Comparison of ENCODE assay signal across 9 cellular contexts in the genomic region with DNA sequence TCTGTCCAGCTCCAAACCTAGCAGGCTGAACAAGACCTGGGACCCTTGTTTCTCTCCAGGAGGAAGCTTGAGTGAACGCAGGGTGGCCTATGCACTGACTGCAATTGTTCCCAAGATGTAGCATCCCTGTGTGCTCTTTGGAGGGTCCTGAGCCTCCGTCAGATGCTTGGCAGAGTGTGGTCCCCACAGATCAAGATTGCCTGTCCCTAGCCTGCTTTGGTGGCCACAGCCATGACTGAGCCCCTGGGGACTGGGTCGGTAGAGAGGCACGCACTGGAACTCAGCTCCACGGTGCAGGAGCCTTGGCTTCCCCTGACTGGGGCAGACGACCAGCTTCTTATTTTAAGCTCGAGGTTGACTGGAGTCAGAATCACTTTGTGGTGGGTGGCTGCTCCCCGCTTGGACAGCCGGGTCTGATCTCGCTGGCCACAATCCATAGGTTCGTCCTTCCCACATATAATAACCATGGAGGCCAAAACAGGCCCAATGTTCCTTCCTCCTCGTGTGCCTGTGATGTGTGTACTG.
DNase-seq lines count a peak whose midpoint lies in the region; ATAC-seq lines count a peak whose summit lies in the region.
"Had no signal": no experiment of that assay in that cellular context is flagged by ENCODE, and none has a peak within 500 bp of the region (broad histone marks: within the 10 kb centered on the region; RNA-seq: fewer than 3 reads in every experiment).

No MANE protein-coding gene starts in this region.

- no peak for DNase-seq in stimulated activated naive CD8-positive, alpha-beta T cell treated with anti-CD3 and anti-CD28 coated beads, Interleukin-15, Interleukin-2, amounts not matched to agents 100 U/mL and 50 U/mL, for 24 hours
- no peak for DNase-seq in dermis blood vessel endothelial cell
- no peak for DNase-seq in AML-193 (lab: John Stamatoyannopoulos, UW)
- DNase-seq: NCI-H2029, SHP77 had no signal

- peaks cover 3 to 16% of the 10 kb centered on the region in 2 donors for H3K36me3 ChIP-seq in duodenal mucosa (ENCODE audit: control insufficient read depth in 1 of 2, insufficient read depth in 2 of 2, low read length in 2 of 2)

- peaks cover 24 to 31% of the 10 kb centered on the region in 2 donors for H3K4me1 ChIP-seq in duodenal mucosa (ENCODE audit: control insufficient read depth in 1 of 2, insufficient read depth in 2 of 2, low read length in 2 of 2)

- peak overlapping the region; percentile 34 for H3K27ac ChIP-seq in duodenal mucosa (ENCODE audit: low read depth, low read length)

- H3K27me3 ChIP-seq in duodenal mucosa (ENCODE audit: control insufficient read depth in 1 of 2, insufficient read depth in 2 of 2, low read length in 2 of 2): no peaks in the 10 kb centered on the region

- ATAC-seq in GM19035 (IDR thresholded peaks at IDR 0.05; ENCODE audit: unreplicated experiment) (peak; percentile 11), HG03520 (IDR thresholded peaks at IDR 0.05; ENCODE audit: unreplicated experiment) (peak; percentile 4), HG02678 (IDR thresholded peaks at IDR 0.05; ENCODE audit: unreplicated experiment) (no peak)
- ATAC-seq in stimulated activated naive CD8-positive, alpha-beta T cell treated with anti-CD3 and anti-CD28 coated beads, Interleukin-15, Interleukin-2, amounts not matched to agents 100 U/mL and 50 U/mL, for 24 hours: peak; percentile 2

- no peak overlapping the region for H3K4me3 ChIP-seq in duodenal mucosa (ENCODE audit: low read depth in 1 of 2, low read length in 2 of 2)

- no peaks in the 10 kb centered on the region for H3K9me3 ChIP-seq in duodenal mucosa (ENCODE audit: control insufficient read depth in 1 of 2, low read length in 2 of 2)

- peak overlapping the region in 1 of 2 donors; percentile 6 for H3K9ac ChIP-seq in duodenal mucosa (ENCODE audit: low read depth in 1 of 2, low read length in 2 of 2)
